In genomic region chr2:234952270-234953115, GRCh38 we compare ENCODE assay signal across 9 cellular contexts. TPM values are rescaled to one million over a fixed set of nuclear protein-coding genes. Genes with fewer than 3 reads are reported as not detected.
DNase-seq lines count a peak whose midpoint lies in the region; ATAC-seq and TF ChIP-seq lines count a peak whose summit lies in the region.
"Had no signal": no experiment of that assay in that cellular context is flagged by ENCODE, and none has a peak within 500 bp of the region (broad histone marks: within the 10 kb centered on the region; RNA-seq: fewer than 3 reads in every experiment).

No MANE protein-coding gene starts in this region.

- peaks cover 7 to 13% of the 10 kb centered on the region in 2 donors for H3K36me3 Mint-ChIP-seq in CD14-positive monocyte

- peaks cover 0 to 16% (median 6%) of the 10 kb centered on the region in 7 donors for H3K9me3 Mint-ChIP-seq in CD14-positive monocyte

- ATAC-seq in lower lobe of right lung, result peak; percentile 21 to 42
- no peak for ATAC-seq in GM21825 (IDR thresholded peaks at IDR 0.05; ENCODE audit: unreplicated experiment)

- peaks cover 26% of the 10 kb centered on the region for H3K4me1 Mint-ChIP-seq in CD14-positive monocyte

- peaks cover 6% of the 10 kb centered on the region for H3K27me3 ChIP-seq in lower lobe of right lung (ENCODE audit: low read depth)

- H3K4me3 Mint-ChIP-seq in CD14-positive monocyte, result peak overlapping the region; percentile 82 to 92

- intact Hi-C loops in CD14-positive monocyte (cut with micrococcal nuclease) (no loop called here), lower lobe of right lung (cut with DNase I) (no loop called here)

- H3K4me3 ChIP-seq in LNCaP clone FGC (ENCODE audit: low read depth, low read length) (peak overlapping the region; percentile 76), lower lobe of right lung (peak overlapping the region; percentile 74)

- TF ChIP-seq CTCF in CD14-positive monocyte (IDR thresholded peaks at IDR 0.05), result no peak
- TF ChIP-seq CTCF in LNCaP clone FGC (IDR thresholded peaks at IDR 0.05; ENCODE audit: control insufficient read depth, extremely low read depth, insufficient read depth), result no peak
- TF ChIP-seq CTCF in lower lobe of right lung (IDR thresholded peaks at IDR 0.05), result no peak

- H3K27ac Mint-ChIP-seq in CD14-positive monocyte, result no peak overlapping the region

- no peaks in the 10 kb centered on the region for H3K36me3 ChIP-seq in lower lobe of right lung

- peaks cover 63 to 76% (median 67%) of the 10 kb centered on the region in 3 donors for H3K27me3 Mint-ChIP-seq in CD14-positive monocyte (ENCODE audit: low read depth in 3 of 3)

- peaks cover 39% of the 10 kb centered on the region for H3K4me1 ChIP-seq in lower lobe of right lung

- H3K9me3 ChIP-seq in lower lobe of right lung, result no peaks in the 10 kb centered on the region

- no peak for DNase-seq in CD14-positive monocyte (ENCODE audit: low spot score)
- DNase-seq in LNCaP clone FGC (ENCODE audit: low read depth), result no peak
- DNase-seq in lower lobe of right lung, result peak; percentile 51
- no peak for DNase-seq in A172 (ENCODE audit: low spot score)
- no peak for DNase-seq in NCI-H187 treated with DMSO at 0.1 percent for 48 hours (lab: John Stamatoyannopoulos, UW)

- H3K27ac ChIP-seq in cingulate gyrus (ENCODE audit: low read depth, low read length) (peak overlapping the region; percentile 87), lower lobe of right lung (peak overlapping the region; percentile 83), temporal lobe (ENCODE audit: low read depth, low read length) (peak overlapping the region; percentile 89)
- H3K27ac ChIP-seq: HL-60 had no signal

RNA-seq across cellular contexts. Expression of gene SH3BP4, which starts 0.7 kb away (rescaled TPM):
- 1 to 10 TPM in 1 of 2 donors, under 1 TPM in 1; 0.66 to 1.6 TPM for polyA plus RNA-seq in CD14-positive monocyte
- total RNA-seq in lower lobe of right lung (36.8 TPM), temporal lobe (8.4 TPM)
- total RNA-seq in A172 (2014; rRNA removed; shearing (Covaris generic)), result 53.3 and 56.4 TPM in 2 replicates
